ENCODE assay signal across 1 cellular context in the genomic region with DNA sequence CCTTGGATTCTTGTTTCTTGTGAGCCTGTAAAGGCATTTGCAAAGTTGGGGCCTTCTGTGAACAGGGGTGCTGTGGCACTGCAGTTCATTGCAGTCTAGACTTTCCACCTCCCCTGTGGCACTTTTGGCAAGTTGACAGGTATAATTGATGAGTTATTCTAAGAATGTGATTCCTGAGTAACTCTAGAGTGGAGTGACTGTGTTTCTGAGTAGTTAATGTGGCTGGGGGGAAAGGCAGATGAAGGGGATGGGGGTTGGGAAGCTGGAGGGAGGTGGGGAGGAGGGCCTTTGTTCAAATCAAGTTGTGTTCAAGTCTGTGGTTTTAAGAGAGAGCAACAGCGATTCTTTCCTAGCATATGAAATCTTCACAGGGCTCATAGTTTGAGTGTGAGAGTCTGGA.
TF ChIP-seq lines count a peak whose summit lies in the region.

No MANE protein-coding gene starts in this region.

TF ChIP-seq in SK-N-SH treated with all-trans-retinoic acid at 6 μM for 48 hours, 23 proteins besides CTCF, POLR2A, EP300 and RAD21 (continued from another document):
- TF ChIP-seq, protein P1, sequence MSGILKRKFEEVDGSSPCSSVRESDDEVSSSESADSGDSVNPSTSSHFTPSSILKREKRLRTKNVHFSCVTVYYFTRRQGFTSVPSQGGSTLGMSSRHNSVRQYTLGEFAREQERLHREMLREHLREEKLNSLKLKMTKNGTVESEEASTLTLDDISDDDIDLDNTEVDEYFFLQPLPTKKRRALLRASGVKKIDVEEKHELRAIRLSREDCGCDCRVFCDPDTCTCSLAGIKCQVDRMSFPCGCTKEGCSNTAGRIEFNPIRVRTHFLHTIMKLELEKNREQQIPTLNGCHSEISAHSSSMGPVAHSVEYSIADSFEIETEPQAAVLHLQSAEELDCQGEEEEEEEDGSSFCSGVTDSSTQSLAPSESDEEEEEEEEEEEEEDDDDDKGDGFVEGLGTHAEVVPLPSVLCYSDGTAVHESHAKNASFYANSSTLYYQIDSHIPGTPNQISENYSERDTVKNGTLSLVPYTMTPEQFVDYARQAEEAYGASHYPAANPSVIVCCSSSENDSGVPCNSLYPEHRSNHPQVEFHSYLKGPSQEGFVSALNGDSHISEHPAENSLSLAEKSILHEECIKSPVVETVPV (CRISPR knock-in tag; IDR thresholded peaks at IDR 0.05), result no peak
- TF ChIP-seq ISL1 (CRISPR knock-in tag; IDR thresholded peaks at IDR 0.05), result no peak
- TF ChIP-seq, protein P2, sequence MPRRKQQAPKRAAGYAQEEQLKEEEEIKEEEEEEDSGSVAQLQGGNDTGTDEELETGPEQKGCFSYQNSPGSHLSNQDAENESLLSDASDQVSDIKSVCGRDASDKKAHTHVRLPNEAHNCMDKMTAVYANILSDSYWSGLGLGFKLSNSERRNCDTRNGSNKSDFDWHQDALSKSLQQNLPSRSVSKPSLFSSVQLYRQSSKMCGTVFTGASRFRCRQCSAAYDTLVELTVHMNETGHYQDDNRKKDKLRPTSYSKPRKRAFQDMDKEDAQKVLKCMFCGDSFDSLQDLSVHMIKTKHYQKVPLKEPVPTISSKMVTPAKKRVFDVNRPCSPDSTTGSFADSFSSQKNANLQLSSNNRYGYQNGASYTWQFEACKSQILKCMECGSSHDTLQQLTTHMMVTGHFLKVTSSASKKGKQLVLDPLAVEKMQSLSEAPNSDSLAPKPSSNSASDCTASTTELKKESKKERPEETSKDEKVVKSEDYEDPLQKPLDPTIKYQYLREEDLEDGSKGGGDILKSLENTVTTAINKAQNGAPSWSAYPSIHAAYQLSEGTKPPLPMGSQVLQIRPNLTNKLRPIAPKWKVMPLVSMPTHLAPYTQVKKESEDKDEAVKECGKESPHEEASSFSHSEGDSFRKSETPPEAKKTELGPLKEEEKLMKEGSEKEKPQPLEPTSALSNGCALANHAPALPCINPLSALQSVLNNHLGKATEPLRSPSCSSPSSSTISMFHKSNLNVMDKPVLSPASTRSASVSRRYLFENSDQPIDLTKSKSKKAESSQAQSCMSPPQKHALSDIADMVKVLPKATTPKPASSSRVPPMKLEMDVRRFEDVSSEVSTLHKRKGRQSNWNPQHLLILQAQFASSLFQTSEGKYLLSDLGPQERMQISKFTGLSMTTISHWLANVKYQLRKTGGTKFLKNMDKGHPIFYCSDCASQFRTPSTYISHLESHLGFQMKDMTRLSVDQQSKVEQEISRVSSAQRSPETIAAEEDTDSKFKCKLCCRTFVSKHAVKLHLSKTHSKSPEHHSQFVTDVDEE (CRISPR knock-in tag; IDR thresholded peaks at IDR 0.05), result no peak
- no peak for TF ChIP-seq BACH2 (CRISPR knock-in tag; IDR thresholded peaks at IDR 0.05; ENCODE audit: borderline replicate concordance)
- no peak for TF ChIP-seq OSR1 (CRISPR knock-in tag; IDR thresholded peaks at IDR 0.05)
- TF ChIP-seq SNAI2 (CRISPR knock-in tag; IDR thresholded peaks at IDR 0.05), result no peak
- TF ChIP-seq RARB (CRISPR knock-in tag; IDR thresholded peaks at IDR 0.05), result no peak
- TF ChIP-seq PPARA (CRISPR knock-in tag; IDR thresholded peaks at IDR 0.05; ENCODE audit: borderline replicate concordance), result no peak
- TF ChIP-seq TOX (CRISPR knock-in tag; IDR thresholded peaks at IDR 0.05; ENCODE audit: borderline replicate concordance), result no peak
- no peak for TF ChIP-seq GLIS3 (CRISPR knock-in tag; IDR thresholded peaks at IDR 0.05)
- TF ChIP-seq CSDC2 (CRISPR knock-in tag; IDR thresholded peaks at IDR 0.05), result peak; percentile 47; the same call in 1 of the 2 replicates
- 0 out of 2 replicates have a peak, but pooled peaks have one; percentile 31 for TF ChIP-seq ZC3H10 (CRISPR knock-in tag; IDR thresholded peaks at IDR 0.05)
- no peak for TF ChIP-seq ZFP30 (CRISPR knock-in tag; IDR thresholded peaks at IDR 0.05)
- no peak for TF ChIP-seq ZNF565 (CRISPR knock-in tag; conservative IDR thresholded peaks at IDR 0.05; ENCODE audit: low read depth)
- no peak for TF ChIP-seq ZFP3 (CRISPR knock-in tag; IDR thresholded peaks at IDR 0.05)
- TF ChIP-seq POU6F1 (CRISPR knock-in tag; IDR thresholded peaks at IDR 0.05; ENCODE audit: borderline replicate concordance, low read depth), result no peak
